ENCODE assay signal across 26 cellular contexts in genomic region chr12:106048016-106048415, GRCh38.
"Had no signal": no experiment of that assay in that cellular context is flagged by ENCODE, and none has a peak within 500 bp of the region (broad histone marks: within the 10 kb centered on the region; RNA-seq: fewer than 3 reads in every experiment).

No MANE protein-coding gene starts in this region.

- H3K4me3 ChIP-seq: colonic mucosa, esophagus squamous epithelium, left lung, neural progenitor cell, right lobe of liver, suprapubic skin, thyroid gland had no signal

- ATAC-seq: left cardiac atrium; left lung; naive thymus-derived CD4-positive, alpha-beta T cell; right lobe of liver; stimulated activated naive CD8-positive, alpha-beta T cell treated with anti-CD3 and anti-CD28 coated beads, Interleukin-15, amount 100 ng/mL, for 72 hours had no signal

- DNase-seq: colonic mucosa; effector memory CD4-positive, alpha-beta T cell; esophagus squamous epithelium; left cardiac atrium; left lung; mesendoderm; midbrain; naive thymus-derived CD4-positive, alpha-beta T cell; right lobe of liver; small intestine; stimulated activated CD4-positive, alpha-beta T cell treated with anti-CD3 and anti-CD28 coated beads, Interleukin-12 subunit alpha, Interleukin-12 subunit beta, amount 100 ng/mL, for 4 hours; stimulated activated CD4-positive, alpha-beta T cell treated with anti-CD3 and anti-CD28 coated beads, Interleukin-1b, Interleukin-23, amount 100 ng/mL, for 48 hours; stimulated activated CD4-positive, alpha-beta T cell treated with anti-CD3 and anti-CD28 coated beads, Interleukin-4, amount 100 ng/mL, for 1 hour; stimulated activated CD8-positive, alpha-beta memory T cell treated with anti-CD3 and anti-CD28 coated beads, Interleukin-4, amount 100 ng/mL, for 48 hours; stimulated activated naive CD4-positive, alpha-beta T cell; stimulated activated naive CD8-positive, alpha-beta T cell treated with anti-CD3 and anti-CD28 coated beads, Interleukin-15, amount 100 ng/mL, for 72 hours; thyroid gland had no signal

- H3K4me1 ChIP-seq: colonic mucosa, esophagus squamous epithelium, left lung, neural progenitor cell, right lobe of liver, suprapubic skin, thyroid gland had no signal

- FAIRE-seq: endothelial cell of umbilical vein, frontal cortex, small intestine had no signal

- H3K36me3 Mint-ChIP-seq: naive thymus-derived CD4-positive, alpha-beta T cell; neural progenitor cell; type B pancreatic cell had no signal

- H3K27me3 ChIP-seq: colonic mucosa, left lung, neural progenitor cell, right lobe of liver, suprapubic skin, thyroid gland had no signal

- H3K27ac Mint-ChIP-seq: dendritic cell treated with granulocyte-macrophage colony-stimulating factor and Interleukin-4, amounts not matched to agents 40 ng/mL and 50 ng/mL, for 4 days; progenitor cell of endocrine pancreas; stimulated activated naive CD8-positive, alpha-beta T cell treated with anti-CD3 and anti-CD28 coated beads, Interleukin-15, amount 100 ng/mL, for 72 hours; type B pancreatic cell had no signal

- H3K9me3 ChIP-seq: colonic mucosa, esophagus squamous epithelium, left lung, right lobe of liver, suprapubic skin, thyroid gland had no signal

- H3K9me3 Mint-ChIP-seq: dendritic cell treated with granulocyte-macrophage colony-stimulating factor and Interleukin-4, amounts not matched to agents 40 ng/mL and 50 ng/mL, for 4 days; nephron; neural progenitor cell; stimulated activated naive CD8-positive, alpha-beta T cell treated with anti-CD3 and anti-CD28 coated beads, Interleukin-15, amount 100 ng/mL, for 72 hours; type B pancreatic cell had no signal

- H3K27ac ChIP-seq: colonic mucosa, esophagus squamous epithelium, left lung, neural progenitor cell, parathyroid adenoma, right lobe of liver, suprapubic skin, thyroid gland had no signal

- H3K36me3 ChIP-seq: colonic mucosa, esophagus squamous epithelium, left lung, neural progenitor cell, right lobe of liver, suprapubic skin, thyroid gland had no signal

- H3K27me3 Mint-ChIP-seq: dendritic cell treated with granulocyte-macrophage colony-stimulating factor and Interleukin-4, amounts not matched to agents 40 ng/mL and 50 ng/mL, for 4 days had no signal

- H3K4me3 Mint-ChIP-seq: dendritic cell treated with granulocyte-macrophage colony-stimulating factor and Interleukin-4, amounts not matched to agents 40 ng/mL and 50 ng/mL, for 4 days; naive thymus-derived CD4-positive, alpha-beta T cell; nephron; neural progenitor cell; stimulated activated naive CD8-positive, alpha-beta T cell treated with anti-CD3 and anti-CD28 coated beads, Interleukin-15, amount 100 ng/mL, for 72 hours; type B pancreatic cell had no signal

- H3K4me1 Mint-ChIP-seq: naive thymus-derived CD4-positive, alpha-beta T cell; stimulated activated naive CD8-positive, alpha-beta T cell treated with anti-CD3 and anti-CD28 coated beads, Interleukin-15, amount 100 ng/mL, for 72 hours had no signal
